Comparison of ENCODE assay signal across 8 cellular contexts in genomic region chr14:102139248-102140026, GRCh38. TPM values are rescaled to one million over a fixed set of nuclear protein-coding genes. Genes with fewer than 3 reads are reported as not detected.
DNase-seq lines count a peak whose midpoint lies in the region; ATAC-seq and TF ChIP-seq lines count a peak whose summit lies in the region.

TSS of gene WDR20 (plus strand) at chr14:102139897. CDS start at chr14:102139924, 27 bp downstream.

- TF ChIP-seq CTCF in colonic mucosa (IDR thresholded peaks at IDR 0.05) = no peak

- ATAC-seq in HG03460 (IDR thresholded peaks at IDR 0.05; ENCODE audit: unreplicated experiment) (peak; percentile 88), left colon (peak; percentile 96)

- H3K27me3 ChIP-seq in BLaER1 treated with 17β-estradiol and CSF1 and Interleukin-3, amounts not matched to agents 10 nM and 100 nM = no peaks in the 10 kb centered on the region
- H3K27me3 ChIP-seq in colonic mucosa = no peaks in the 10 kb centered on the region

- H3K9ac ChIP-seq in BLaER1 treated with 17β-estradiol and CSF1 and Interleukin-3, amounts not matched to agents 10 nM and 100 nM = peak within 1 kb of the TSS; percentile 93 to 98 (median 95)
- H3K9ac ChIP-seq in colonic mucosa (ENCODE audit: low read depth in 2 of 2, low read length in 2 of 2) = peak within 1 kb of the TSS; percentile 91 to 92

- intact Hi-C loops in colonic mucosa (cut with DNase I) = no loop called here
- intact Hi-C loops in left colon (cut with DNase I, micrococcal nuclease) = no loop called here

- peak; percentile 97 for DNase-seq in GM19240 (ENCODE audit: insufficient read length, low spot score)
- DNase-seq in NCI-H524 treated with DMSO at 0.1 percent for 48 hours (lab: John Stamatoyannopoulos, UW) = peak; percentile 92
- peak; percentile 99 to 100 for DNase-seq in activated CD4-positive, alpha-beta T cell treated with anti-CD3 and anti-CD28 coated beads for 4 hours
- DNase-seq in colonic mucosa = peak; percentile 99
- DNase-seq in left colon = peak; percentile 98 to 99
- peak; percentile 100 for DNase-seq in stimulated activated CD4-positive, alpha-beta T cell treated with anti-CD3 and anti-CD28 coated beads, Interleukin-1b, Interleukin-23, amount 100 ng/mL, for 48 hours

- peaks cover 8 to 34% (median 27%) of the 10 kb centered on the region in 10 experiments for H3K4me1 ChIP-seq in BLaER1 treated with 17β-estradiol and CSF1 and Interleukin-3, amounts not matched to agents 10 nM and 100 nM
- peaks cover 6% of the 10 kb centered on the region for H3K4me1 ChIP-seq in colonic mucosa

- H3K36me3 ChIP-seq in BLaER1 treated with 17β-estradiol and CSF1 and Interleukin-3, amounts not matched to agents 10 nM and 100 nM = peaks cover 6 to 29% (median 20%) of the 10 kb centered on the region in 11 experiments; a peak in 20 of 22 replicates
- no peaks in the 10 kb centered on the region for H3K36me3 ChIP-seq in colonic mucosa

- H4K20me1 ChIP-seq in BLaER1 treated with 17β-estradiol and CSF1 and Interleukin-3, amounts not matched to agents 10 nM and 100 nM = peaks cover 21 to 44% (median 39%) of the 10 kb centered on the region in 11 experiments; a peak in 20 of 22 replicates

- peak within 1 kb of the TSS; percentile 87 to 96 (median 89) for H3K4me2 ChIP-seq in BLaER1 treated with 17β-estradiol and CSF1 and Interleukin-3, amounts not matched to agents 10 nM and 100 nM

- no peaks in the 10 kb centered on the region for H3K9me3 ChIP-seq in BLaER1 treated with 17β-estradiol and CSF1 and Interleukin-3, amounts not matched to agents 10 nM and 100 nM (replicated peaks in 1 of 11)
- no peaks in the 10 kb centered on the region for H3K9me3 ChIP-seq in colonic mucosa

- peak within 1 kb of the TSS; percentile 86 to 94 (median 90) for H3K27ac ChIP-seq in BLaER1 treated with 17β-estradiol and CSF1 and Interleukin-3, amounts not matched to agents 10 nM and 100 nM
- peak within 1 kb of the TSS; percentile 76 for H3K27ac ChIP-seq in colonic mucosa

- peak within 1 kb of the TSS; percentile 91 to 99 (median 96) for H3K4me3 ChIP-seq in BLaER1 treated with 17β-estradiol and CSF1 and Interleukin-3, amounts not matched to agents 10 nM and 100 nM
- peak within 1 kb of the TSS; percentile 94 for H3K4me3 ChIP-seq in colonic mucosa

RNA-seq across cellular contexts. Expression of gene WDR20, which starts in this region (rescaled TPM):
- total RNA-seq in colonic mucosa (10 to 100 TPM; 30.0 to 31.2 TPM), left colon (10 to 100 TPM; 34.1 to 35.5 TPM)

Comparison
In these comparisons a context has a peak if more than half of its experiments do, and no peak if none do; other contexts are left out.
1. Peak in every context shown above with its lines: DNase-seq, ATAC-seq, H3K4me3 ChIP-seq and H3K27ac ChIP-seq.